8 cellular contexts compared by ENCODE assay signal in genomic region chr22:38724926-38725571, GRCh38. TPM values are rescaled to one million over a fixed set of nuclear protein-coding genes. Genes with fewer than 3 reads are reported as not detected.
A peak's percentile ranks its signal among the peaks of the same experiment; 100 is the strongest.
DNase-seq lines count a peak whose midpoint lies in the region; ATAC-seq and TF ChIP-seq lines count a peak whose summit lies in the region.

No MANE protein-coding gene starts in this region.

- 73 to 94% (median 80%) methylated on average over 3 of the region's 3 CpGs for WGBS in spleen, 5 donors

- TF ChIP-seq CTCF in DOHH2 (IDR thresholded peaks at IDR 0.05; ENCODE audit: low read depth, low read length, poor library complexity, severe bottlenecking) (peak; percentile 71), VCaP (conservative IDR thresholded peaks at IDR 0.05) (peak; percentile 72), fibroblast of villous mesenchyme (IDR thresholded peaks at IDR 0.05; ENCODE audit: insufficient read depth, low read depth, low read length) (peak; percentile 59), spleen (IDR thresholded peaks at IDR 0.05 in 8 of 11, conservative IDR thresholded peaks at IDR 0.05 in 3 of 11) (peak in 7 of 11 experiments; percentile 24 to 65 (median 42))

- H3K9me3 ChIP-seq in DOHH2 (ENCODE audit: control insufficient read depth, insufficient read depth, low read length) = no peaks in the 10 kb centered on the region
- H3K9me3 ChIP-seq in spleen = no peaks in the 10 kb centered on the region

- H3F3A ChIP-seq in DOHH2 (ENCODE audit: control insufficient read depth, insufficient read depth) = peaks cover 3% of the 10 kb centered on the region; the same call in 1 of the 2 replicates

- H3K79me2 ChIP-seq in DOHH2 (ENCODE audit: control insufficient read depth, low read length) = no peaks in the 10 kb centered on the region

- H3K4me3 ChIP-seq in DOHH2 (ENCODE audit: low read length) (no peak overlapping the region), fibroblast of villous mesenchyme (ENCODE audit: low read depth, low read length) (no peak overlapping the region), spleen (no peak overlapping the region)

- no peaks in the 10 kb centered on the region for H3K4me1 ChIP-seq in DOHH2 (ENCODE audit: control insufficient read depth, low read length)
- H3K4me1 ChIP-seq in spleen = peaks cover 0 to 18% (median 3%) of the 10 kb centered on the region in 6 donors

- H3K27ac ChIP-seq in DOHH2 (ENCODE audit: low read depth, low read length) = no peak overlapping the region
- no peak overlapping the region; the same call in 1 of the 2 replicates for H3K27ac ChIP-seq in VCaP
- H3K27ac ChIP-seq in spleen = peak overlapping the region in 1 of 8 donors; percentile 7

- no peaks in the 10 kb centered on the region for H4K20me1 ChIP-seq in DOHH2 (ENCODE audit: control insufficient read depth, insufficient read depth, low read depth, low read length)

- H3K4me2 ChIP-seq in DOHH2 (ENCODE audit: low read length) = no peak overlapping the region

- no peaks in the 10 kb centered on the region for H3K27me3 ChIP-seq in DOHH2 (ENCODE audit: control insufficient read depth, low read length)
- no peaks in the 10 kb centered on the region for H3K27me3 ChIP-seq in spleen (replicated peaks in 1 of 7)

- peaks cover 85% of the 10 kb centered on the region for H3K36me3 ChIP-seq in DOHH2 (ENCODE audit: control insufficient read depth, low read length)
- peaks cover 3 to 100% (median 94%) of the 10 kb centered on the region in 6 donors for H3K36me3 ChIP-seq in spleen

- TF ChIP-seq POLR2A in spleen (IDR thresholded peaks at IDR 0.05) = no peak

- no peak for ATAC-seq in HG03469 (IDR thresholded peaks at IDR 0.05; ENCODE audit: unreplicated experiment)

- DNase-seq in HuH-7.5 (ENCODE audit: low spot score) (peak; percentile 55), fibroblast of villous mesenchyme (ENCODE audit: low read depth) (peak; percentile 35), spleen (peak; percentile 58), activated gamma-delta T cell (lab: John Stamatoyannopoulos, UW) (no peak)
- no peak for DNase-seq in stimulated activated CD4-positive, alpha-beta T cell treated with anti-CD3 and anti-CD28 coated beads, Interleukin-4, amount 100 ng/mL, for 4 hours

- intact Hi-C loops in spleen (cut with DNase I; ENCODE audit: low total_unique reads) = no loop called here

- no peaks in the 10 kb centered on the region for H3K9me2 ChIP-seq in DOHH2 (replicated peaks; ENCODE audit: control insufficient read depth, low read length)

RNA-seq across cellular contexts. Expression of gene GTPBP1, which starts 19.3 kb away (rescaled TPM):
- 31.2 and 35.4 TPM in 2 replicates for total RNA-seq in fibroblast of villous mesenchyme
- total RNA-seq in spleen = 100 to 1,000 TPM in 2 of 7 donors, 10 to 100 TPM in 5; 76.3 to 134 (median 98.8) TPM
- 10 to 100 TPM in 1 of 3 donors, 1 to 10 TPM in 2; 9.7 to 31.9 (median 9.9) TPM for polyA plus RNA-seq in spleen

RNA-seq across cellular contexts. Expression of gene JOSD1, which starts 24.3 kb away (rescaled TPM):
- total RNA-seq in fibroblast of villous mesenchyme = 53.5 and 62.2 TPM in 2 replicates
- 10 to 100 TPM; 28.5 to 54.2 (median 36.4) TPM for total RNA-seq in spleen
- 10 to 100 TPM; 10.1 to 16.3 (median 13.8) TPM for polyA plus RNA-seq in spleen

RNA-seq across cellular contexts. Expression of gene SUN2, which starts 30.7 kb away (rescaled TPM):
- total RNA-seq in fibroblast of villous mesenchyme = 64.3 and 99.9 TPM in 2 replicates
- 100 to 1,000 TPM; 204 to 455 (median 220) TPM for total RNA-seq in spleen
- 10 to 100 TPM; 35.4 to 86.5 (median 38.9) TPM for polyA plus RNA-seq in spleen

RNA-seq across cellular contexts. Expression of gene TOMM22, which starts 43.3 kb away (rescaled TPM):
- total RNA-seq in fibroblast of villous mesenchyme = 60.6 and 88.9 TPM in 2 replicates
- 10 to 100 TPM; 28.6 to 59.9 (median 50.6) TPM for total RNA-seq in spleen
- polyA plus RNA-seq in spleen = 10 to 100 TPM; 24.3 to 44.3 (median 41.3) TPM

Comparison
In these comparisons a context has a peak if more than half of its experiments do, and no peak if none do; other contexts are left out.
1. DNase-seq: peak in HuH-7.5 (single experiment), fibroblast of villous mesenchyme (single experiment) and spleen (single experiment); none in activated gamma-delta T cell (single experiment) and stimulated activated CD4-positive, alpha-beta T cell treated with anti-CD3 and anti-CD28 coated beads, Interleukin-4, amount 100 ng/mL, for 4 hours (0 of 2).
2. Peak in every context shown above with its lines, with median percentiles within 50 percentile points of each other: CTCF ChIP-seq.